ENCODE assay signal across 25 cellular contexts in the genomic region with DNA sequence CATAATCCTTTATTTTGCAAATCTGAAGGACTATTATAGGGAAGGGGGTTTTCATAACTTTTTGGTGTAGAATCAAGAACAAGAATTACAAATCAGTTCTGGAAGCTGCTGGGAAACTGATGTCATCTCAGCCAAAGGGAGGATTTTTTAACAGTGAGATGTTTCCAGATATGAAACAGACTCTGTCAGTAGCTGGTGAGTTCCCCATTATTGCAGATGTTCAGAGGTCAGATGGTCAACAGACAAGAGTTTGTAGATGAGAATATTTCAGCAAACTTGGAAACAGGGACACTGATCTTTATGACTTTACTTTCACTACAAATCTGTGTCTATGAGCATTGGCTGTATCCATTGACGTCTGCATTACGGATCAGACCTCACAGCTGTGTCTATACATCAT.
DNase-seq lines count a peak whose midpoint lies in the region; ATAC-seq and TF ChIP-seq lines count a peak whose summit lies in the region.
"Had no signal": no experiment of that assay in that cellular context is flagged by ENCODE, and none has a peak within 500 bp of the region (broad histone marks: within the 10 kb centered on the region; RNA-seq: fewer than 3 reads in every experiment).

No MANE protein-coding gene starts in this region.

- H3K27me3 ChIP-seq in heart left ventricle (no peaks in the 10 kb centered on the region), body of pancreas (no peaks in the 10 kb centered on the region), uterus (no peaks in the 10 kb centered on the region)
- H3K27me3 ChIP-seq: sigmoid colon, tibial artery had no signal

- DNase-seq in heart left ventricle (no peak), cardiac septum (ENCODE audit: low spot score) (no peak), body of pancreas (peak in 1 of 4 donors; percentile 13), non-pigmented ciliary epithelial cell (ENCODE audit: low read depth) (peak; percentile 57), uterus (peak in 1 of 2 donors; percentile 42), RWPE1 (ENCODE audit: low spot score) (no peak), dedifferentiated amniotic fluid mesenchymal stem cell (ENCODE audit: extremely low spot score) (no peak)
- no peak for DNase-seq in activated effector memory CD4-positive, alpha-beta T cell treated with anti-CD3 and anti-CD28 coated beads, Interleukin-2, amount 50 U/mL, for 16 hours
- DNase-seq: 8988T; activated gamma-delta T cell treated with Interleukin-2 at 50 U/mL for 16 hours; aorta; CD4-positive, alpha-beta memory T cell; DND-41; hippocampal formation; kidney glomerular epithelial cell; NCI-H146; NCI-H345; sigmoid colon; stimulated activated CD4-positive, alpha-beta T cell treated with anti-CD3 and anti-CD28 coated beads, Interleukin-4, amount 100 ng/mL, for 1 hour; stimulated activated CD8-positive, alpha-beta memory T cell treated with anti-CD3 and anti-CD28 coated beads, Interleukin-4, amount 100 ng/mL, for 48 hours; tibial artery had no signal

- H3K4me1 ChIP-seq in heart left ventricle (peaks cover 0 to 11% (median 0%) of the 10 kb centered on the region in 12 donors), body of pancreas (no peaks in the 10 kb centered on the region), uterus (no peaks in the 10 kb centered on the region)

- WGBS in heart left ventricle, 4 donors: 36 to 43% (median 42%) methylated on average over 2 of the region's 2 CpGs
- WGBS in body of pancreas, 2 donors: 46 to 78% methylated on average over 2 of the region's 2 CpGs

- H3K9me3 ChIP-seq in heart left ventricle (peaks cover 0 to 11% (median 0%) of the 10 kb centered on the region in 12 donors), body of pancreas (no peaks in the 10 kb centered on the region), uterus (no peaks in the 10 kb centered on the region)
- H3K9me3 ChIP-seq: sigmoid colon, tibial artery had no signal

- peak overlapping the region in 8 of 12 donors; percentile 3 to 59 (median 42) for H3K27ac ChIP-seq in heart left ventricle
- no peak overlapping the region for H3K27ac ChIP-seq in body of pancreas
- H3K27ac ChIP-seq in uterus: peak overlapping the region; percentile 62 to 69
- no peak overlapping the region for H3K27ac ChIP-seq in RWPE1
- H3K27ac ChIP-seq: coronary artery, epithelial cell of prostate, KMS-11, tibial artery had no signal

- no peak for TF ChIP-seq POLR2A in heart left ventricle (IDR thresholded peaks at IDR 0.05)
- TF ChIP-seq POLR2A in body of pancreas (IDR thresholded peaks at IDR 0.05): no peak
- TF ChIP-seq POLR2A in uterus (IDR thresholded peaks at IDR 0.05): no peak

- CTCF ChIA-PET in RWPE1 (lab: Yijun Ruan, JAX): interaction anchor here (0.6 kb wide), 1 partner anchor 341 kb away, joined by 4 read pairs; no protein-coding TSS in a partner anchor

- ATAC-seq in heart left ventricle (no peak), body of pancreas (peak; percentile 54)
- ATAC-seq: activated CD4-positive, CD25-positive, alpha-beta regulatory T cell treated with anti-CD3 and anti-CD28 coated beads, Interleukin-2, amount 50 U/mL, for 24 hours had no signal

- TF ChIP-seq CTCF in heart left ventricle (IDR thresholded peaks at IDR 0.05): no peak
- no peak for TF ChIP-seq CTCF in body of pancreas (IDR thresholded peaks at IDR 0.05)
- TF ChIP-seq CTCF in uterus (IDR thresholded peaks at IDR 0.05): no peak
- no peak for TF ChIP-seq CTCF in RWPE1 (conservative IDR thresholded peaks at IDR 0.05; ENCODE audit: low read depth)

- no peak overlapping the region for H3K4me3 ChIP-seq in heart left ventricle
- H3K4me3 ChIP-seq in body of pancreas: no peak overlapping the region
- no peak overlapping the region for H3K4me3 ChIP-seq in uterus
- H3K4me3 ChIP-seq: coronary artery, sigmoid colon, tibial artery had no signal

- intact Hi-C loops in heart left ventricle (cut with DNase I): no loop called here
- intact Hi-C loops in cardiac septum (cut with DNase I): no loop called here
- intact Hi-C loops in body of pancreas (cut with DNase I): no loop called here
- intact Hi-C loops in uterus (cut with DNase I; ENCODE audit: low total_unique reads): no loop called here

- H3K36me3 ChIP-seq in heart left ventricle (no peaks in the 10 kb centered on the region), body of pancreas (replicated peaks in 1 of 2; ENCODE audit: insufficient read depth in 1 of 2, low read depth in 2 of 2) (no peaks in the 10 kb centered on the region), uterus (no peaks in the 10 kb centered on the region)
- H3K36me3 ChIP-seq: sigmoid colon, tibial artery had no signal

- POLR2A ChIA-PET in RWPE1 (lab: Yijun Ruan, JAX; ENCODE audit: low non-redundant PET): no interaction called here

Comparison
In these comparisons a context has a peak if more than half of its experiments do, and no peak if none do; other contexts are left out.
1. H3K27ac ChIP-seq: peak in heart left ventricle (8 of 12) and uterus (2 of 2); none in body of pancreas (0 of 4) and RWPE1 (single experiment).